ENCODE assay signal across 19 cellular contexts in the genomic region with DNA sequence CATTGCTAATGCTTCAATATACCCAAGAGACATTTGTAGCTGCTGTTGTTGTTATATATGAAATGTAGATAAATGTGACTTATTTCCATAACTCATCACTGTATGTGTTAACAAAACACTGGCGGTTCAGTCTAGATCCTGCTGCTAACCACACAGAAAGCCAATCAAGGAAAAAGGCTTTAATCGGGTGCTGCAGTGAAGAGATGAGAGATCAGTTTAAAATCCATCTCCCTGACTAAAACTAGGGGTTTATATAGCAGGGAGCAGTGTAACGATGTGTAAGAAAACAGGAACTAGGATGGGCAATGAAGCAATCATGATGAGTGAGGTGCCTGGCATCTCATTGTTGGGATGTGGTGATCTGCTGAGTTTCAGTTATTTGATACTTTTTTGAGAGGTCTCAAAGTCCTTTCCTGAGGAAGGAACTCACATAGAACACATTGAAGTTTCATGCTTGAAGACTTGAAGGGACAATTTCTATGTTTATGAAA.
"Had no signal": no experiment of that assay in that cellular context is flagged by ENCODE, and none has a peak within 500 bp of the region (broad histone marks: within the 10 kb centered on the region; RNA-seq: fewer than 3 reads in every experiment).

No MANE protein-coding gene starts in this region.

- ATAC-seq: esophagus mucosa; heart left ventricle; left colon; left ventricle myocardium superior; natural killer cell treated with Interleukin-12 subunit alpha and Interleukin-12 subunit beta and Interleukin-15 and Interleukin-18, amount 100 ng/mL, for 72 hours; right cardiac atrium had no signal

- H3K4me3 ChIP-seq: dorsolateral prefrontal cortex, heart left ventricle, lung, neural progenitor cell, ovary, smooth muscle cell had no signal

- DNase-seq: dorsolateral prefrontal cortex; effector CD8-positive, alpha-beta T cell; heart left ventricle; hippocampal formation; left colon; left ventricle myocardium superior; mesenchymal stem cell; midbrain; nucleus accumbens; ovary; right cardiac atrium; stimulated activated CD4-positive, alpha-beta T cell treated with anti-CD3 and anti-CD28 coated beads, Interleukin-2, amount 100 ng/mL, for 48 hours; stimulated activated naive CD4-positive, alpha-beta T cell treated with Interleukin-2 at 50 U/mL for 16 hours; trophoblast cell had no signal
